In the genomic region with DNA sequence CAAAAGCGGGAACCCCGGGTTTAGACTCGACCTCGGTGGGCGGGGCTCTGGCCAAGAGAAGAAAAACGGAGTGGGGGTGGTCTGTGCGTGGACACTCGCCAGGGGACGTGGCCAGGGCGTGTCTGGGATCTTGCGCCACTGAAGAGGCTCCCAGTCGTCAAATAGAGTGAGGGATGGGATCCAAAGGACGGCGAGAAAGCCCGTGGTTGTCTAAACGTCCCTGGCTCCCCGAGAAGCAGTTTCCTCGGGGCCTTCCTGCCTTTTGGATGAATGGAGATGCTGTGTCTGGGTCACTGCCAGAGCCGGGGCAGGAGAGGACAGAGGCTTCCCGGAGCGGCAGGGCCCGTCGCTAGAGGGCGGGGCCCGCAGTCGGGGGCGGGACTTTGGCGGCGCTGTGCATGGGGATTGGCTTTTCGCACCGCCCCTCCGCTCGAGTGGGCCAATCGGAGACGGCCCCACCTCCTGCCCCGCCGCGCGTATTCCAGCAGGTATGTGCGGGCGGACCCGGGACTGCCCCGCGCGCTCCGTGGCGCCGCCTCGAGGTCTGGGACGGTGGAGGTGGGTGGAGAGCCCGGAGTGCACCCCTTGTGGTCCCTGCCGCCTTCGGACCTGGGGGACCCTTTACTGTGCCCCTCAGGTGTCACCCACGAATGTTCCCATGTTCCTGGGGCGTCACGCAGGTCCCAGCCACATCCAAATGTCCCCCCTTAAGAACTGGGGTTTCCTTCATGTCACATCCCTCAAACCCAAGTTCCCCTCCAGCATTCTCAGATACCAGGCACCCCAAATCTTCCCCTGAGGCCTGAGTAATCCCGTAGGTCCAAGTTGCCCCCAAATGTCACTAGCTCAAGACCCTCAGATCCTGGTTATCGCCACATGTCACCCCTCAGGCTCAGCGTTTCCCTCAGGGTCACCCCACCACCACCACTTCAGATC, we compare ENCODE assay signal across 8 cellular contexts. TPM values are rescaled to one million over a fixed set of nuclear protein-coding genes. Genes with fewer than 3 reads are reported as not detected.
A peak's percentile ranks its signal among the peaks of the same experiment; 100 is the strongest.
DNase-seq lines count a peak whose midpoint lies in the region; ATAC-seq and TF ChIP-seq lines count a peak whose summit lies in the region.

No MANE protein-coding gene starts in this region.

- in situ Hi-C loops in G401 (cut with HindIII; ENCODE audit: low sequenced_read_pairs): no loop called here

- H3K4me1 ChIP-seq in vagina: peaks cover 58% of the 10 kb centered on the region

- intact Hi-C loops in left ventricle myocardium superior (cut with micrococcal nuclease) (no loop called here), vagina (cut with DNase I) (loop anchor here (5.0 kb wide), 1 partner anchor 36 kb away; a partner anchor contains a TSS)

- no peaks in the 10 kb centered on the region for H3K27me3 ChIP-seq in H7 (ENCODE audit: control insufficient read depth, insufficient read depth, low read length)
- no peaks in the 10 kb centered on the region for H3K27me3 ChIP-seq in vagina

- H3K4me3 ChIP-seq in H7 (ENCODE audit: insufficient read depth, low read depth, low read length) (peak overlapping the region; percentile 34), vagina (peak overlapping the region; percentile 18)

- no peaks in the 10 kb centered on the region for H3K9me3 ChIP-seq in vagina

- TF ChIP-seq CTCF in vagina (IDR thresholded peaks at IDR 0.05): peak; percentile 10 to 55 (median 14)

- H3K27ac ChIP-seq in vagina: peak overlapping the region; percentile 84

- DNase-seq in G401 (ENCODE audit: low spot score) (peak; percentile 90), H7 (peak; percentile 100), NCI-H1048 (lab: John Stamatoyannopoulos, UW) (peak; percentile 82), T follicular helper cell (ENCODE audit: low read depth) (peak; percentile 91), amniotic stem cell (lab: John Stamatoyannopoulos, UW) (peak; percentile 55), left ventricle myocardium superior (peak; percentile 98), putamen (ENCODE audit: low spot score) (peak; percentile 85), vagina (ENCODE audit: extremely low spot score in 2 of 2) (peak in 1 of 2 donors; percentile 93)

- peaks cover 5% of the 10 kb centered on the region for H3K36me3 ChIP-seq in H7 (replicated peaks; ENCODE audit: control insufficient read depth, insufficient read depth, low read length)
- H3K36me3 ChIP-seq in vagina: peaks cover 0 to 17% of the 10 kb centered on the region in 2 donors

- no peak for TF ChIP-seq POLR2A in vagina (IDR thresholded peaks at IDR 0.05)

- peak; percentile 83 for ATAC-seq in left ventricle myocardium superior

RNA-seq across cellular contexts. Expression of a gene that starts 38.4 kb away (rescaled TPM):
- total RNA-seq in G401 (2014; rRNA removed; shearing (Covaris generic)): 5.2 and 8.1 TPM in 2 replicates
- total RNA-seq in H7 (2014; rRNA removed; shearing (Covaris generic)): 18.3 and 21.5 TPM in 2 replicates
- total RNA-seq in left ventricle myocardium superior (2.3 TPM), vagina (13.0 TPM)

RNA-seq across cellular contexts. Expression of a gene that starts 43.3 kb away (rescaled TPM):
- 3.0 and 6.3 TPM in 2 replicates for total RNA-seq in G401 (2014; rRNA removed; shearing (Covaris generic))
- total RNA-seq in H7 (2014; rRNA removed; shearing (Covaris generic)): not detected in 2 replicates
- total RNA-seq in left ventricle myocardium superior (0.69 TPM), vagina (not detected)

RNA-seq across cellular contexts. Expression of a gene that starts 59.3 kb away (rescaled TPM):
- 132 and 158 TPM in 2 replicates for total RNA-seq in G401 (2014; rRNA removed; shearing (Covaris generic))
- total RNA-seq in H7 (2014; rRNA removed; shearing (Covaris generic)): 91.5 and 120 TPM in 2 replicates
- total RNA-seq in left ventricle myocardium superior: 91.1 TPM
- total RNA-seq in vagina: 189 TPM
